In genomic region chr2:20378891-20379519, GRCh38 we compare ENCODE assay signal across 1 cellular context.
TF ChIP-seq lines count a peak whose summit lies in the region.

No MANE protein-coding gene starts in this region.

TF ChIP-seq in HEK293, 187 proteins besides CTCF, POLR2A, EP300 and RAD21 (continued from another document):
- TF ChIP-seq ZNF362 (tag by site-specific recombination; IDR thresholded peaks at IDR 0.05): no peak
- TF ChIP-seq HOXA7 (CRISPR knock-in tag; IDR thresholded peaks at IDR 0.05; ENCODE audit: borderline replicate concordance): no peak
- TF ChIP-seq FEZF1 (tag by site-specific recombination; IDR thresholded peaks at IDR 0.05): no peak
- TF ChIP-seq ZNF561 (tag by site-specific recombination; IDR thresholded peaks at IDR 0.05; ENCODE audit: borderline replicate concordance): no peak
- TF ChIP-seq PATZ1 (tag by site-specific recombination; IDR thresholded peaks at IDR 0.05): 0 out of 2 replicates have a peak, but pooled peaks have one; percentile 13
- no peak for TF ChIP-seq GLIS1 (tag by site-specific recombination; IDR thresholded peaks at IDR 0.05)
- no peak for TF ChIP-seq ZNF23 (tag by site-specific recombination; IDR thresholded peaks at IDR 0.05; ENCODE audit: borderline replicate concordance)
- no peak for TF ChIP-seq HOXD13 (CRISPR knock-in tag; IDR thresholded peaks at IDR 0.05; ENCODE audit: borderline replicate concordance)
- TF ChIP-seq ZNF341 (tag by site-specific recombination; IDR thresholded peaks at IDR 0.05; ENCODE audit: low read depth): no peak
- no peak for TF ChIP-seq SALL2 (tag by site-specific recombination; IDR thresholded peaks at IDR 0.05; ENCODE audit: borderline replicate concordance)
- TF ChIP-seq ZNF658 (tag by site-specific recombination; IDR thresholded peaks at IDR 0.05): no peak
- no peak for TF ChIP-seq ZNF350 (tag by site-specific recombination; IDR thresholded peaks at IDR 0.05)
- TF ChIP-seq ZNF610 (tag by site-specific recombination; IDR thresholded peaks at IDR 0.05; ENCODE audit: borderline replicate concordance): no peak
- peak; percentile 52 for TF ChIP-seq ZNF654 (tag by site-specific recombination; IDR thresholded peaks at IDR 0.05; ENCODE audit: low read depth)
- TF ChIP-seq ZNF639 (tag by site-specific recombination; IDR thresholded peaks at IDR 0.05): no peak
- TF ChIP-seq ZNF837 (tag by site-specific recombination; IDR thresholded peaks at IDR 0.05): no peak
- no peak for TF ChIP-seq ZNF157 (tag by site-specific recombination; IDR thresholded peaks at IDR 0.05)
- 0 out of 2 replicates have a peak, but pooled peaks have one; percentile 13 for TF ChIP-seq ZBTB17 (tag by site-specific recombination; IDR thresholded peaks at IDR 0.05)
